17 cellular contexts compared by ENCODE assay signal in genomic region chr4:70583952-70584834, GRCh38. TPM values are rescaled to one million over a fixed set of nuclear protein-coding genes. Genes with fewer than 3 reads are reported as not detected.
DNase-seq lines count a peak whose midpoint lies in the region; ATAC-seq, FAIRE-seq and TF ChIP-seq lines count a peak whose summit lies in the region.
"Had no signal": no experiment of that assay in that cellular context is flagged by ENCODE, and none has a peak within 500 bp of the region (broad histone marks: within the 10 kb centered on the region; RNA-seq: fewer than 3 reads in every experiment).

No MANE protein-coding gene starts in this region.

- no peak overlapping the region for H2AFZ ChIP-seq in HepG2 (ENCODE audit: low read length)

- CTCF ChIA-PET in HepG2 (lab: Yijun Ruan, JAX; ENCODE audit: low intra/inter-chr PET ratio, low total read pairs) = no interaction called here

- no peaks in the 10 kb centered on the region for H3K9me3 ChIP-seq in HepG2 (ENCODE audit: low read length)
- H3K9me3 ChIP-seq in esophagus squamous epithelium = no peaks in the 10 kb centered on the region
- H3K9me3 ChIP-seq: BLaER1 had no signal

- H3K4me1 ChIP-seq in HepG2 (ENCODE audit: insufficient read depth, low read length) (no peaks in the 10 kb centered on the region), esophagus squamous epithelium (peaks cover 0 to 10% (median 0%) of the 10 kb centered on the region in 3 donors)
- H3K4me1 ChIP-seq: BLaER1 had no signal

- intact Hi-C loops in HepG2 (cut with micrococcal nuclease; ENCODE audit: unreplicated experiment) = no loop called here
- intact Hi-C loops in esophagus squamous epithelium (cut with DNase I) = no loop called here

- no peak for TF ChIP-seq POLR2A in HepG2 (IDR thresholded peaks at IDR 0.05; ENCODE audit: insufficient read depth in 1 of 2, low read depth in 2 of 2, low read length in 2 of 2)
- no peak for TF ChIP-seq POLR2A in esophagus squamous epithelium (IDR thresholded peaks at IDR 0.05)

- TF ChIP-seq CTCF in HepG2 (CRISPR knock-in tag; IDR thresholded peaks at IDR 0.05) = no peak
- TF ChIP-seq CTCF in esophagus squamous epithelium (IDR thresholded peaks at IDR 0.05) = no peak

- TF ChIP-seq RAD21 in HepG2 (CRISPR knock-in tag; IDR thresholded peaks at IDR 0.05) = no peak

- in situ Hi-C loops in HepG2 (cut with HindIII; ENCODE audit: extremely low pct_ligation_motif_present, low pct_unique_long_range_greater_than_20kb) = no loop called here

- no peak for ATAC-seq in HepG2
- ATAC-seq: activated CD8-positive, alpha-beta T cell treated with anti-CD3 and anti-CD28 coated beads for 36 hours; stimulated activated naive CD8-positive, alpha-beta T cell treated with anti-CD3 and anti-CD28 coated beads, Interleukin-15, amount 100 ng/mL, for 72 hours had no signal

- DNase-seq in DMS79 (lab: John Stamatoyannopoulos, UW) = peak; percentile 3
- peak; percentile 94 for DNase-seq in NCI-H2029 treated with DMSO at 0.1 percent for 48 hours (lab: John Stamatoyannopoulos, UW)
- DNase-seq in SW480 (ENCODE audit: low spot score) = peak; percentile 21
- peak; percentile 55 for DNase-seq in HepG2 (ENCODE audit: low spot score)
- DNase-seq in SIG-M5 (lab: John Stamatoyannopoulos, UW) = no peak
- no peak for DNase-seq in stimulated activated naive CD4-positive, alpha-beta T cell treated with Interleukin-2 at 50 U/mL for 16 hours (lab: John Stamatoyannopoulos, UW)
- DNase-seq in activated CD8-positive, alpha-beta memory T cell treated with anti-CD3 and anti-CD28 coated beads, Interleukin-2, amount 50 U/mL, for 48 hours = no peak
- DNase-seq in esophagus squamous epithelium (lab: John Stamatoyannopoulos, UW) = no peak
- DNase-seq: activated CD8-positive, alpha-beta T cell treated with anti-CD3 and anti-CD28 coated beads for 36 hours; activated naive CD4-positive, alpha-beta T cell; cerebellar nuclear complex; immature natural killer cell; naive B cell; NCI-H2171; retina; stimulated activated naive CD8-positive, alpha-beta T cell treated with anti-CD3 and anti-CD28 coated beads, Interleukin-15, amount 100 ng/mL, for 72 hours had no signal

- BruUV-seq in HepG2 (replicated peaks; lab: Mats Ljungman, UMichigan) = no TSS peak

- H3K27ac ChIP-seq in HepG2 (ENCODE audit: extremely low read length, insufficient read depth, low read length) (no peak overlapping the region), esophagus squamous epithelium (no peak overlapping the region)
- H3K27ac ChIP-seq: BLaER1 had no signal

- H3K9ac ChIP-seq in HepG2 (ENCODE audit: insufficient read depth, low read depth, low read length) = no peak overlapping the region
- H3K9ac ChIP-seq: BLaER1 had no signal

- H3K27me3 ChIP-seq in HepG2 (ENCODE audit: control insufficient read depth in 1 of 2, insufficient read depth in 2 of 2, low read length in 2 of 2) = no peaks in the 10 kb centered on the region
- no peaks in the 10 kb centered on the region for H3K27me3 ChIP-seq in esophagus squamous epithelium
- H3K27me3 ChIP-seq: BLaER1 had no signal

- H3K4me2 ChIP-seq in HepG2 (ENCODE audit: low read depth, low read length) = no peak overlapping the region
- H3K4me2 ChIP-seq: BLaER1 had no signal

- 26% methylated on average over 9 of the region's 9 CpGs for WGBS in HepG2 (ENCODE audit: low lambda C conversion rate)
- WGBS in esophagus squamous epithelium, 2 donors = 29 to 48% methylated on average over 9 of the region's 9 CpGs

- FAIRE-seq in HepG2 (lab: Jason Lieb, UNC) = no peak

- POLR2A ChIA-PET in HepG2 (lab: Yijun Ruan, JAX) = no interaction called here

- H3K4me3 ChIP-seq in HepG2 (replicated peaks in 1 of 3; ENCODE audit: insufficient read depth in 1 of 3, low read depth in 2 of 3, low read length in 3 of 3) = no peak overlapping the region
- H3K4me3 ChIP-seq in esophagus squamous epithelium = no peak overlapping the region
- H3K4me3 ChIP-seq: BLaER1 had no signal

- H3K36me3 ChIP-seq in HepG2 (replicated peaks in 1 of 2; ENCODE audit: control insufficient read depth in 1 of 2, insufficient read depth in 2 of 2, low read length in 2 of 2) (no peaks in the 10 kb centered on the region), esophagus squamous epithelium (no peaks in the 10 kb centered on the region)
- H3K36me3 ChIP-seq: BLaER1 had no signal

- TF ChIP-seq EP300 in HepG2 (IDR thresholded peaks at IDR 0.05; ENCODE audit: low read depth in 2 of 2, low read length in 2 of 2) (no peak), HepG2 (CRISPR knock-in tag; IDR thresholded peaks at IDR 0.05; ENCODE audit: borderline replicate concordance) (no peak)

- no peaks in the 10 kb centered on the region for H4K20me1 ChIP-seq in HepG2 (ENCODE audit: insufficient read depth, low read length)
- H4K20me1 ChIP-seq: BLaER1 had no signal

- H3K79me2 ChIP-seq in HepG2 (ENCODE audit: insufficient read depth, low read length) = no peaks in the 10 kb centered on the region

TF ChIP-seq in HepG2, 621 proteins besides CTCF, POLR2A, EP300 and RAD21:
- TF ChIP-seq ZBTB21 (CRISPR knock-in tag; IDR thresholded peaks at IDR 0.05) = 0 out of 2 replicates have a peak, but pooled peaks have one; percentile 26
- TF ChIP-seq TMF1 (CRISPR knock-in tag; IDR thresholded peaks at IDR 0.05; ENCODE audit: low read depth) = no peak
TF ChIP-seq in HepG2: peak in this region for 1.

RNA-seq across cellular contexts. Expression of gene AMBN, which starts 7.9 kb away (rescaled TPM):
- total RNA-seq in HepG2 (2016; rRNA removed; fragmentation: Illumina TruSeq; extraction: Trizol) = not detected in 2 replicates
- not detected in 2 replicates for total RNA-seq in HepG2 (2016; cell fraction: cytosol; rRNA removed; fragmentation: Illumina TruSeq; extraction: Trizol; ENCODE audit: low read depth)
- not detected in 2 replicates for total RNA-seq in HepG2 (2016; cell fraction: insoluble cytoplasmic fraction; rRNA removed; fragmentation: Illumina TruSeq; extraction: Trizol)
- total RNA-seq in HepG2 (2016; cell fraction: membrane; rRNA removed; fragmentation: Illumina TruSeq; extraction: Trizol) = not detected in 2 replicates
- not detected in 2 replicates for total RNA-seq in HepG2 (2016; cell fraction: nucleus; rRNA removed; fragmentation: Illumina TruSeq; extraction: Trizol)
- polyA plus RNA-seq in HepG2 (2011; rRNA removed) = not detected in 2 replicates
- not detected in 2 replicates for polyA plus RNA-seq in HepG2 (2011; cell fraction: cytosol; rRNA removed)
- polyA plus RNA-seq in HepG2 (2011; cell fraction: nucleus; rRNA removed) = not detected in 2 replicates
- not detected in 2 replicates for polyA plus RNA-seq in HepG2 (2012)
- not detected in 2 replicates for polyA plus RNA-seq in HepG2 (2016; cell fraction: cytosol; fragmentation: Illumina TruSeq; extraction: Trizol; ENCODE audit: low read depth)
- polyA plus RNA-seq in HepG2 (2016; cell fraction: insoluble cytoplasmic fraction; fragmentation: Illumina TruSeq; extraction: Trizol; ENCODE audit: low read depth) = not detected in 2 replicates
- polyA plus RNA-seq in HepG2 (2016; cell fraction: membrane; fragmentation: Illumina TruSeq; extraction: Trizol; ENCODE audit: low read depth) = not detected in 2 replicates
- not detected in 2 replicates for polyA plus RNA-seq in HepG2 (2016; cell fraction: nucleus; fragmentation: Illumina TruSeq; extraction: Trizol; ENCODE audit: insufficient read depth, low read depth)
- polyA minus RNA-seq in HepG2 (2011; rRNA and poly(A)+ RNA removed; ENCODE audit: low replicate concordance) = not detected in 2 replicates
- not detected in 2 replicates for polyA minus RNA-seq in HepG2 (2011; cell fraction: cytosol; rRNA and poly(A)+ RNA removed)
- polyA minus RNA-seq in HepG2 (2011; cell fraction: nucleus; rRNA and poly(A)+ RNA removed) = not detected in 2 replicates
- not detected for total RNA-seq in esophagus squamous epithelium
- total RNA-seq: activated CD8-positive, alpha-beta T cell treated with anti-CD3 and anti-CD28 coated beads for 36 hours had no signal
- polyA plus RNA-seq: immature natural killer cell had no signal

RNA-seq across cellular contexts. Expression of gene ENAM, which starts 44.4 kb away (rescaled TPM):
- not detected in 2 replicates for total RNA-seq in HepG2 (2016; rRNA removed; fragmentation: Illumina TruSeq; extraction: Trizol)
- total RNA-seq in HepG2 (2016; cell fraction: cytosol; rRNA removed; fragmentation: Illumina TruSeq; extraction: Trizol; ENCODE audit: low read depth) = not detected in 2 replicates
- not detected in 2 replicates for total RNA-seq in HepG2 (2016; cell fraction: insoluble cytoplasmic fraction; rRNA removed; fragmentation: Illumina TruSeq; extraction: Trizol)
- not detected in 2 replicates for total RNA-seq in HepG2 (2016; cell fraction: membrane; rRNA removed; fragmentation: Illumina TruSeq; extraction: Trizol)
- total RNA-seq in HepG2 (2016; cell fraction: nucleus; rRNA removed; fragmentation: Illumina TruSeq; extraction: Trizol) = not detected in 2 replicates
- polyA plus RNA-seq in HepG2 (2011; rRNA removed) = 0.01 TPM in 1 of 2 replicates, not detected in the other
- 0.12 TPM in 1 of 2 replicates, not detected in the other for polyA plus RNA-seq in HepG2 (2011; cell fraction: cytosol; rRNA removed)
- not detected in 2 replicates for polyA plus RNA-seq in HepG2 (2011; cell fraction: nucleus; rRNA removed)
- not detected in 2 replicates for polyA plus RNA-seq in HepG2 (2012)
- polyA plus RNA-seq in HepG2 (2016; cell fraction: cytosol; fragmentation: Illumina TruSeq; extraction: Trizol; ENCODE audit: low read depth) = not detected in 2 replicates
- not detected in 2 replicates for polyA plus RNA-seq in HepG2 (2016; cell fraction: insoluble cytoplasmic fraction; fragmentation: Illumina TruSeq; extraction: Trizol; ENCODE audit: low read depth)
- not detected in 2 replicates for polyA plus RNA-seq in HepG2 (2016; cell fraction: membrane; fragmentation: Illumina TruSeq; extraction: Trizol; ENCODE audit: low read depth)
- polyA plus RNA-seq in HepG2 (2016; cell fraction: nucleus; fragmentation: Illumina TruSeq; extraction: Trizol; ENCODE audit: insufficient read depth, low read depth) = not detected in 2 replicates
- not detected in 2 replicates for polyA minus RNA-seq in HepG2 (2011; rRNA and poly(A)+ RNA removed; ENCODE audit: low replicate concordance)
- polyA minus RNA-seq in HepG2 (2011; cell fraction: cytosol; rRNA and poly(A)+ RNA removed) = not detected in 2 replicates
- polyA minus RNA-seq in HepG2 (2011; cell fraction: nucleus; rRNA and poly(A)+ RNA removed) = not detected in 2 replicates
- not detected for total RNA-seq in esophagus squamous epithelium
- total RNA-seq: activated CD8-positive, alpha-beta T cell treated with anti-CD3 and anti-CD28 coated beads for 36 hours had no signal
- polyA plus RNA-seq: immature natural killer cell had no signal

Comparison
In these comparisons a context has a peak if more than half of its experiments do, and no peak if none do; other contexts are left out.
1. DNase-seq: peak in DMS79 (single experiment), NCI-H2029 treated with DMSO at 0.1 percent for 48 hours (single experiment), SW480 (single experiment) and HepG2 (single experiment); none in SIG-M5 (single experiment), stimulated activated naive CD4-positive, alpha-beta T cell treated with Interleukin-2 at 50 U/mL for 16 hours (single experiment), activated CD8-positive, alpha-beta memory T cell treated with anti-CD3 and anti-CD28 coated beads, Interleukin-2, amount 50 U/mL, for 48 hours (single experiment) and esophagus squamous epithelium (single experiment).